In genomic region chr7:2527505-2528464, GRCh38 we compare ENCODE assay signal across 9 cellular contexts. TPM values are rescaled to one million over a fixed set of nuclear protein-coding genes. Genes with fewer than 3 reads are reported as not detected.
DNase-seq lines count a peak whose midpoint lies in the region; ATAC-seq lines count a peak whose summit lies in the region.
"Had no signal": no experiment of that assay in that cellular context is flagged by ENCODE, and none has a peak within 500 bp of the region (broad histone marks: within the 10 kb centered on the region; RNA-seq: fewer than 3 reads in every experiment).

No MANE protein-coding gene starts in this region.

- ATAC-seq in HG03457 (IDR thresholded peaks at IDR 0.05; ENCODE audit: unreplicated experiment) (no peak), GM21723 (IDR thresholded peaks at IDR 0.05; ENCODE audit: unreplicated experiment) (no peak)

- peaks cover 59% of the 10 kb centered on the region for H3K4me1 Mint-ChIP-seq in activated naive CD4-positive, alpha-beta T cell treated with anti-CD3 and anti-CD28 coated beads, Interleukin-2, amount 50 U/mL, for 24 hours

- DNase-seq in H4 (ENCODE audit: low spot score) = peak; percentile 94
- peak; percentile 85 for DNase-seq in NCI-H748 (lab: John Stamatoyannopoulos, UW; ENCODE audit: unreplicated experiment)
- DNase-seq in left kidney (ENCODE audit: low read depth, low spot score) = peak; percentile 31
- no peak for DNase-seq in NCI-H2171 treated with DMSO at 0.1 percent for 48 hours (lab: John Stamatoyannopoulos, UW)
- no peak for DNase-seq in NCI-H1105 treated with DMSO at 0.1 percent for 48 hours (lab: John Stamatoyannopoulos, UW)

- peak overlapping the region; percentile 68 for H3K4me3 Mint-ChIP-seq in activated naive CD4-positive, alpha-beta T cell treated with anti-CD3 and anti-CD28 coated beads, Interleukin-2, amount 50 U/mL, for 24 hours

- H3K36me3 Mint-ChIP-seq in activated naive CD4-positive, alpha-beta T cell treated with anti-CD3 and anti-CD28 coated beads, Interleukin-2, amount 50 U/mL, for 24 hours = no peaks in the 10 kb centered on the region

- no peaks in the 10 kb centered on the region for H3K9me3 Mint-ChIP-seq in activated naive CD4-positive, alpha-beta T cell treated with anti-CD3 and anti-CD28 coated beads, Interleukin-2, amount 50 U/mL, for 24 hours

- no peaks in the 10 kb centered on the region for H3K27me3 Mint-ChIP-seq in activated naive CD4-positive, alpha-beta T cell treated with anti-CD3 and anti-CD28 coated beads, Interleukin-2, amount 50 U/mL, for 24 hours

- H3K27ac Mint-ChIP-seq in activated naive CD4-positive, alpha-beta T cell treated with anti-CD3 and anti-CD28 coated beads, Interleukin-2, amount 50 U/mL, for 24 hours = peak overlapping the region; percentile 59

RNA-seq across cellular contexts. Expression of gene LFNG, which starts 8.2 kb away (rescaled TPM):
- total RNA-seq in H4 (2014; rRNA removed; shearing (Covaris generic)) = 11.0 and 14.7 TPM in 2 replicates

RNA-seq across cellular contexts. Expression of gene BRAT1, which starts 27.5 kb away (rescaled TPM):
- total RNA-seq in H4 (2014; rRNA removed; shearing (Covaris generic)) = 31.7 and 41.5 TPM in 2 replicates

RNA-seq across cellular contexts. Expression of gene IQCE, which starts 31.0 kb away (rescaled TPM):
- 13.5 and 17.2 TPM in 2 replicates for total RNA-seq in H4 (2014; rRNA removed; shearing (Covaris generic))

RNA-seq across cellular contexts. Expression of gene GRIFIN, which starts 51.6 kb away (rescaled TPM):
- total RNA-seq in H4 (2014; rRNA removed; shearing (Covaris generic)) = not detected in 2 replicates
- total RNA-seq: kidney epithelial cell had no signal

Comparison
In these comparisons a context has a peak if more than half of its experiments do, and no peak if none do; other contexts are left out.
1. DNase-seq: peak in H4 (single experiment), NCI-H748 (single experiment) and left kidney (single experiment); none in NCI-H2171 treated with DMSO at 0.1 percent for 48 hours (single experiment) and NCI-H1105 treated with DMSO at 0.1 percent for 48 hours (single experiment).